In the genomic region with DNA sequence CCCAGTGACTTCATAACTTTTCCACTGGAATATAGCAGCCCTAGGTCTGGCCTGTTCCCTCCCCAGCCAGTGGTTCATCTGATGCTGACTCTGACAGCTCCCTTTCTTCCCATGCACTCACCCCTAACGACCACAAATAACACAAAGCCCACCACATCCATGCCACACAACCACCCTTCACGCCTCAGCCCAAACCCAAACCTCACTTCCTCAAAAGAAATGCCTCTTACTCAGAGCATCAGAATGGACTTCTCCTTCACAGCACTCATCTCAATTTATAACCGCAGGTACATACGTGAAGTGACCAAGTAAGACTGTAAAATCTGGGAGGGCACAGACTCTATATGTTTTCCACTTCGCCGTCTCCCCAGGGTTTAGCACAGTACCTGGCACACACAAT, we compare ENCODE assay signal across 8 cellular contexts. TPM values are rescaled to one million over a fixed set of nuclear protein-coding genes. Genes with fewer than 3 reads are reported as not detected.
DNase-seq lines count a peak whose midpoint lies in the region; ATAC-seq, FAIRE-seq and TF ChIP-seq lines count a peak whose summit lies in the region.

No MANE protein-coding gene starts in this region.

- no peak for ATAC-seq in K562
- ATAC-seq in HG02885 (IDR thresholded peaks at IDR 0.05; ENCODE audit: poor library complexity, unreplicated experiment): no peak

- peaks cover 23% of the 10 kb centered on the region for H3K36me3 ChIP-seq in OCI-LY3 (replicated peaks; ENCODE audit: low read depth, low read length)
- H3K36me3 ChIP-seq in K562 (ENCODE audit: control insufficient read depth, insufficient read depth, low read length): peaks cover 41% of the 10 kb centered on the region
- H3K36me3 ChIP-seq in mucosa of rectum (ENCODE audit: control insufficient read depth in 2 of 2, insufficient read depth in 2 of 2, low read length in 2 of 2): peaks cover 25 to 26% of the 10 kb centered on the region in 2 donors

- no peak for TF ChIP-seq POLR2A in K562 (conservative IDR thresholded peaks at IDR 0.05)

- no peaks in the 10 kb centered on the region for H3K9me3 ChIP-seq in OCI-LY3 (ENCODE audit: insufficient read depth, low read length)
- no peaks in the 10 kb centered on the region for H3K9me3 ChIP-seq in K562 (replicated peaks; ENCODE audit: control insufficient read depth, insufficient read depth, low read depth, low read length)
- no peaks in the 10 kb centered on the region for H3K9me3 ChIP-seq in mucosa of rectum (ENCODE audit: control insufficient read depth in 2 of 2, low read length in 2 of 2)

- DNase-seq in ELR (ENCODE audit: low read depth) (peak; percentile 67), K562 (ENCODE audit: extremely low read depth in 1 of 4, low spot score in 3 of 4) (peak in 1 of 4 experiments; percentile 19), NCI-H2081 treated with DMSO at 0.1 percent for 48 hours (lab: John Stamatoyannopoulos, UW) (no peak), amygdala (lab: John Stamatoyannopoulos, UW) (no peak), NCI-H1048 (lab: John Stamatoyannopoulos, UW) (no peak)

- no peak for TF ChIP-seq CTCF in OCI-LY3 (IDR thresholded peaks at IDR 0.05; ENCODE audit: low read depth, low read length)
- no peak for TF ChIP-seq CTCF in K562 (IDR thresholded peaks at IDR 0.05 in 2 of 3, conservative IDR thresholded peaks at IDR 0.05 in 1 of 3; ENCODE audit: insufficient read depth in 2 of 3, low read depth in 1 of 3, low read length in 3 of 3)

- BruUV-seq in K562 (replicated peaks; lab: Mats Ljungman, UMichigan): TSS peak; percentile 44

- H3K4me2 ChIP-seq in OCI-LY3 (ENCODE audit: low read length): peak overlapping the region; percentile 90
- H3K4me2 ChIP-seq in K562 (ENCODE audit: insufficient read depth, low read length): peak overlapping the region; percentile 94

- H4K20me1 ChIP-seq in OCI-LY3 (ENCODE audit: insufficient read depth, low read length) (peaks cover 7% of the 10 kb centered on the region), K562 (replicated peaks; ENCODE audit: control insufficient read depth, insufficient read depth, low read length) (0 out of 2 replicates have a peak, but pooled peaks cover 4% of the 10 kb centered on the region)

- H3K9me1 ChIP-seq in K562 (ENCODE audit: control insufficient read depth, insufficient read depth, low read length): no peaks in the 10 kb centered on the region

- H3K4me1 ChIP-seq in OCI-LY3 (ENCODE audit: low read length) (peaks cover 14% of the 10 kb centered on the region), K562 (replicated peaks in 1 of 2; ENCODE audit: control insufficient read depth in 2 of 2, insufficient read depth in 2 of 2, low read length in 2 of 2) (peaks cover 16 to 24% of the 10 kb centered on the region in 2 experiments), mucosa of rectum (ENCODE audit: control insufficient read depth in 2 of 2, insufficient read depth in 2 of 2, low read length in 2 of 2) (peaks cover 13 to 22% of the 10 kb centered on the region in 2 donors)

- H3K4me3 ChIP-seq in OCI-LY3 (ENCODE audit: low read length): peak overlapping the region; percentile 95
- H3K4me3 ChIP-seq in K562: peak overlapping the region; percentile 80
- H3K4me3 ChIP-seq in mucosa of rectum (ENCODE audit: low read length in 2 of 2): peak overlapping the region; percentile 78 to 98

- WGBS in K562 (ENCODE audit: insufficient coverage, low coverage, missing lambda C conversion rate): 3% methylated on average over 6 of the region's 6 CpGs

- intact Hi-C loops in K562 (cut with micrococcal nuclease): loop anchor here (2.0 kb wide), 2 partner anchors 31 to 45 kb away; no protein-coding TSS in a partner anchor

- CTCF ChIA-PET in K562 (lab: Yijun Ruan, JAX; ENCODE audit: low intra/inter-chr PET ratio): no interaction called here

- H3K27ac ChIP-seq in OCI-LY3 (ENCODE audit: low read length) (peak overlapping the region; percentile 59), K562 (ENCODE audit: extremely low read depth, low read depth, low read length) (peak overlapping the region; percentile 28), mucosa of rectum (ENCODE audit: low read depth in 2 of 2, low read length in 2 of 2) (no peak overlapping the region)

- POLR2A ChIA-PET in K562 (lab: Yijun Ruan, JAX): interaction anchor here (0.5 to 2.0 kb wide), 6 partner anchors 8 to 95 kb away, joined by 3 to 11 read pairs (median 3); partner anchors contain the start of gene MRPS25

- peaks cover 32% of the 10 kb centered on the region for H3K79me2 ChIP-seq in OCI-LY3 (ENCODE audit: low read length)
- peaks cover 27% of the 10 kb centered on the region for H3K79me2 ChIP-seq in K562 (ENCODE audit: control insufficient read depth, insufficient read depth, low read length)

- peak; percentile 59 for FAIRE-seq in K562 (lab: Jason Lieb, UNC)

- TF ChIP-seq EP300 in K562 (IDR thresholded peaks at IDR 0.05; ENCODE audit: low read length): no peak

- in situ Hi-C loops in K562 (cut with MboI): no loop called here

- H2AFZ ChIP-seq in OCI-LY3 (ENCODE audit: low read depth, low read length): no peak overlapping the region
- H2AFZ ChIP-seq in K562 (ENCODE audit: low read depth, low read length): peak overlapping the region; percentile 98; the same call in 1 of the 2 replicates

- H3K27me3 ChIP-seq in OCI-LY3 (ENCODE audit: low read depth, low read length): no peaks in the 10 kb centered on the region
- no peaks in the 10 kb centered on the region for H3K27me3 ChIP-seq in K562 (ENCODE audit: control insufficient read depth in 2 of 2, insufficient read depth in 2 of 2, low read length in 2 of 2)
- H3K27me3 ChIP-seq in mucosa of rectum (ENCODE audit: control insufficient read depth in 2 of 2, insufficient read depth in 2 of 2, low read length in 2 of 2): no peaks in the 10 kb centered on the region

- H3K9ac ChIP-seq in OCI-LY3 (ENCODE audit: low read length) (peak overlapping the region; percentile 85), K562 (ENCODE audit: insufficient read depth in 1 of 2, low read depth in 2 of 2, low read length in 2 of 2) (peak overlapping the region; percentile 83 to 89), mucosa of rectum (ENCODE audit: low read depth in 1 of 2, low read length in 2 of 2) (no peak overlapping the region)

- TF ChIP-seq RAD21 in K562 (CRISPR knock-in tag; conservative IDR thresholded peaks at IDR 0.05 in 1 of 2, IDR thresholded peaks at IDR 0.05 in 1 of 2): no peak

TF ChIP-seq in K562, 482 proteins besides CTCF, POLR2A, EP300 and RAD21 (continues in another document):
- TF ChIP-seq HDAC1 (IDR thresholded peaks at IDR 0.05): 0 out of 4 replicates have a peak, but pooled peaks of 1 of the 2 experiments have one; percentile 23
- TF ChIP-seq SPI1 (IDR thresholded peaks at IDR 0.05; ENCODE audit: borderline replicate concordance, low read depth, low read length): peak; percentile 93
- TF ChIP-seq ZNF655 (CRISPR knock-in tag; IDR thresholded peaks at IDR 0.05): no peak
- TF ChIP-seq BRD4 (IDR thresholded peaks at IDR 0.05): 0 out of 2 replicates have a peak, but pooled peaks have one; percentile 1
- TF ChIP-seq KDM4B (IDR thresholded peaks at IDR 0.05; ENCODE audit: borderline replicate concordance in 2 of 2, low read depth in 1 of 2): no peak

RNA-seq across cellular contexts. Expression of gene RBSN, which starts 1.1 kb away (rescaled TPM):
- 60.6 and 86.6 TPM in 2 replicates for total RNA-seq in K562 (2011; cell fraction: chromatin; rRNA removed; ENCODE audit: low replicate concordance)
- total RNA-seq in K562 (2011; cell fraction: nucleolus; rRNA removed): 27.2 and 28.7 TPM in 2 replicates
- total RNA-seq in K562 (2011; cell fraction: nucleoplasm; rRNA removed): 44.5 and 45.6 TPM in 2 replicates
- 14.1 and 21.1 TPM in 2 replicates for total RNA-seq in K562 (2014; rRNA removed)
- total RNA-seq in K562 (2014; rRNA removed; fragmentation: Illumina TruSeq; extraction: Trizol): 18.3 and 20.8 TPM in 2 replicates
- 17.5 and 19.0 TPM in 2 replicates for total RNA-seq in K562 (2015; rRNA removed; fragmentation: Illumina TruSeq; extraction: Trizol)
- total RNA-seq in K562 (2021): 18.7 and 19.6 TPM in 2 replicates
- 15.7 and 16.8 TPM in 2 replicates for polyA plus RNA-seq in K562 (2011; rRNA removed)
- 8.2 and 10.9 TPM in 2 replicates for polyA plus RNA-seq in K562 (2011; cell fraction: cytosol; rRNA removed)
- 18.9 and 27.5 TPM in 2 replicates for polyA plus RNA-seq in K562 (2011; cell fraction: nucleus; rRNA removed)
- polyA plus RNA-seq in K562 (2012): 11.2 and 15.3 TPM in 2 replicates
- polyA plus RNA-seq in K562 (2014; fragmentation: Illumina TruSeq; extraction: Trizol): 13.9 and 15.0 TPM in 2 replicates
- polyA plus RNA-seq in K562 (2014; fragmentation: Nextera tagmentation; extraction: Ambion mirVana): 1 to 10 TPM; 2.9 to 4.2 TPM
- polyA plus RNA-seq in K562 (2014; rRNA removed): 12.1 and 12.8 TPM in 2 replicates
- 28.4 and 33.3 TPM in 2 replicates for polyA minus RNA-seq in K562 (2011; rRNA and poly(A)+ RNA removed)
- polyA minus RNA-seq in K562 (2011; cell fraction: cytosol; rRNA and poly(A)+ RNA removed): 13.7 and 14.6 TPM in 2 replicates
- 11.4 and 19.7 TPM in 2 replicates for polyA minus RNA-seq in K562 (2011; cell fraction: nucleus; rRNA and poly(A)+ RNA removed)

RNA-seq across cellular contexts. Expression of gene MRPS25, which starts 32.8 kb away (rescaled TPM):
- total RNA-seq in K562 (2011; cell fraction: chromatin; rRNA removed; ENCODE audit: low replicate concordance): 136 and 184 TPM in 2 replicates
- total RNA-seq in K562 (2011; cell fraction: nucleolus; rRNA removed): 111 and 116 TPM in 2 replicates
- total RNA-seq in K562 (2011; cell fraction: nucleoplasm; rRNA removed): 128 and 170 TPM in 2 replicates
- 78.2 and 98.6 TPM in 2 replicates for total RNA-seq in K562 (2014; rRNA removed)
- 75.1 and 77.8 TPM in 2 replicates for total RNA-seq in K562 (2014; rRNA removed; fragmentation: Illumina TruSeq; extraction: Trizol)
- total RNA-seq in K562 (2015; rRNA removed; fragmentation: Illumina TruSeq; extraction: Trizol): 75.2 and 90.2 TPM in 2 replicates
- 129 and 132 TPM in 2 replicates for total RNA-seq in K562 (2021)
- polyA plus RNA-seq in K562 (2011; rRNA removed): 72.6 and 105 TPM in 2 replicates
- polyA plus RNA-seq in K562 (2011; cell fraction: cytosol; rRNA removed): 49.2 and 74.6 TPM in 2 replicates
- 124 and 217 TPM in 2 replicates for polyA plus RNA-seq in K562 (2011; cell fraction: nucleus; rRNA removed)
- polyA plus RNA-seq in K562 (2012): 78.2 and 99.3 TPM in 2 replicates
- polyA plus RNA-seq in K562 (2014; fragmentation: Illumina TruSeq; extraction: Trizol): 86.8 and 110 TPM in 2 replicates
- polyA plus RNA-seq in K562 (2014; fragmentation: Nextera tagmentation; extraction: Ambion mirVana): 10 to 100 TPM; 34.3 to 65.1 TPM
- 125 and 144 TPM in 2 replicates for polyA plus RNA-seq in K562 (2014; rRNA removed)
- polyA minus RNA-seq in K562 (2011; rRNA and poly(A)+ RNA removed): 43.5 and 47.9 TPM in 2 replicates
- 30.4 and 48.6 TPM in 2 replicates for polyA minus RNA-seq in K562 (2011; cell fraction: cytosol; rRNA and poly(A)+ RNA removed)
- polyA minus RNA-seq in K562 (2011; cell fraction: nucleus; rRNA and poly(A)+ RNA removed): 77.3 and 89.3 TPM in 2 replicates

Comparison
In these comparisons a context has a peak if more than half of its experiments do, and no peak if none do; other contexts are left out.
1. H3K27ac ChIP-seq: peak in OCI-LY3 (single experiment) and K562 (single experiment); none in mucosa of rectum (0 of 2).
2. H3K9ac ChIP-seq: peak in OCI-LY3 (single experiment) and K562 (2 of 2); none in mucosa of rectum (0 of 2).
3. Peak in every context shown above with its lines, with median percentiles within 50 percentile points of each other: H3K4me3 ChIP-seq.